ENCODE assay signal across 17 cellular contexts in genomic region chr15:39939487-39940452, GRCh38. TPM values are rescaled to one million over a fixed set of nuclear protein-coding genes. Genes with fewer than 3 reads are reported as not detected.
DNase-seq lines count a peak whose midpoint lies in the region; ATAC-seq lines count a peak whose summit lies in the region.
"Had no signal": no experiment of that assay in that cellular context is flagged by ENCODE, and none has a peak within 500 bp of the region (broad histone marks: within the 10 kb centered on the region; RNA-seq: fewer than 3 reads in every experiment).

No MANE protein-coding gene starts in this region.

- H3K27me3 ChIP-seq in SJSA1 (replicated peaks) (no peaks in the 10 kb centered on the region), right cardiac atrium (ENCODE audit: control insufficient read depth, insufficient read depth) (no peaks in the 10 kb centered on the region)
- H3K27me3 ChIP-seq: esophagus muscularis mucosa had no signal

- WGBS in right cardiac atrium: 55% methylated on average over 6 of the region's 6 CpGs

- H3K27ac ChIP-seq in SJSA1 (0 out of 2 replicates have a peak overlapping the region, but pooled peaks have one; percentile 11), right cardiac atrium (ENCODE audit: low read length) (no peak overlapping the region)
- H3K27ac ChIP-seq: esophagus muscularis mucosa had no signal

- no peaks in the 10 kb centered on the region for H3K9me3 ChIP-seq in SJSA1 (replicated peaks)
- H3K9me3 ChIP-seq in right cardiac atrium (ENCODE audit: control insufficient read depth, low read length): no peaks in the 10 kb centered on the region
- H3K9me3 ChIP-seq: esophagus muscularis mucosa had no signal

- ATAC-seq in HG02938 (IDR thresholded peaks at IDR 0.05; ENCODE audit: unreplicated experiment): peak; percentile 41
- peak; percentile 78 to 82 for ATAC-seq in right cardiac atrium
- no peak for ATAC-seq in GM18870 (IDR thresholded peaks at IDR 0.05; ENCODE audit: unreplicated experiment)
- ATAC-seq in GM21737 (IDR thresholded peaks at IDR 0.05; ENCODE audit: unreplicated experiment): no peak

- H3K4me1 ChIP-seq in SJSA1 (replicated peaks) (peaks cover 35% of the 10 kb centered on the region), right cardiac atrium (ENCODE audit: control insufficient read depth, insufficient read depth, low read length) (no peaks in the 10 kb centered on the region)

- H3K4me3 ChIP-seq in SJSA1 (no peak overlapping the region), right cardiac atrium (ENCODE audit: low read length) (no peak overlapping the region)
- H3K4me3 ChIP-seq: esophagus muscularis mucosa had no signal

- H3K36me3 ChIP-seq in SJSA1: peaks cover 58% of the 10 kb centered on the region

- DNase-seq in G401 (ENCODE audit: low spot score): peak; percentile 8
- no peak for DNase-seq in SJSA1 (ENCODE audit: low read depth in 1 of 2, low spot score in 2 of 2)
- DNase-seq in right cardiac atrium: peak in 2 of 3 donors; percentile 20 to 56
- DNase-seq in middle frontal gyrus (ENCODE audit: extremely low spot score, low spot score): no peak
- no peak for DNase-seq in SKM-1 treated with dmso at 0.1 percent for 144 hours (lab: John Stamatoyannopoulos, UW; ENCODE audit: unreplicated experiment)
- DNase-seq: activated CD4-positive, alpha-beta memory T cell treated with anti-CD3 and anti-CD28 coated beads for 36 hours; activated effector memory CD4-positive, alpha-beta T cell treated with anti-CD3 and anti-CD28 coated beads, Interleukin-2, amount 50 U/mL, for 16 hours; central memory CD4-positive, alpha-beta T cell; DND-41; NCI-H1694 treated with DMSO at 0.1 percent for 48 hours; stimulated activated CD4-positive, alpha-beta T cell treated with anti-CD3 and anti-CD28 coated beads, Interleukin-2, amount 100 ng/mL, for 24 hours; stimulated activated naive CD4-positive, alpha-beta T cell treated with Interleukin-2 at 50 U/mL for 16 hours; T-helper 2 cell had no signal

- intact Hi-C loops in right cardiac atrium (cut with DNase I): loop anchor here in 1 of 4 donors (10.0 kb wide), 1 partner anchor 155 kb away; the partner anchor contains the start of gene FSIP1

- in situ Hi-C loops in G401 (cut with HindIII; ENCODE audit: low sequenced_read_pairs): no loop called here

RNA-seq across cellular contexts. Expression of gene EIF2AK4, which starts 5.9 kb away (rescaled TPM):
- 44.1 and 54.8 TPM in 2 replicates for total RNA-seq in G401 (2014; rRNA removed; shearing (Covaris generic))
- 31.4 and 59.9 TPM in 2 replicates for total RNA-seq in SJSA1 (2014; rRNA removed; shearing (Covaris generic))
- 10 to 100 TPM; 22.3 to 28.3 (median 25.1) TPM for total RNA-seq in right cardiac atrium
- polyA plus RNA-seq in right cardiac atrium: 35.4 TPM

RNA-seq across cellular contexts. Expression of gene GPR176, which starts 19.7 kb away (rescaled TPM):
- 0.98 and 2.0 TPM in 2 replicates for total RNA-seq in G401 (2014; rRNA removed; shearing (Covaris generic))
- 69.5 and 117 TPM in 2 replicates for total RNA-seq in SJSA1 (2014; rRNA removed; shearing (Covaris generic))
- 1 to 10 TPM; 1.4 to 3.9 (median 1.8) TPM for total RNA-seq in right cardiac atrium
- 1.8 TPM for polyA plus RNA-seq in right cardiac atrium

Comparison
In these comparisons a context has a peak if more than half of its experiments do, and no peak if none do; other contexts are left out.
1. DNase-seq: peak in G401 (single experiment) and right cardiac atrium (2 of 3); none in SJSA1 (0 of 2), middle frontal gyrus (single experiment) and SKM-1 treated with dmso at 0.1 percent for 144 hours (single experiment).
2. ATAC-seq: peak in HG02938 (single experiment) and right cardiac atrium (2 of 2); none in GM18870 (single experiment) and GM21737 (single experiment).
3. RNA of gene GPR176, which starts 19.7 kb away (total RNA-seq): 69.5 to 117 TPM in SJSA1; 0.98 to 2.0 TPM in G401 and 1.4 to 3.9 TPM in right cardiac atrium; every median in the first group is over 10 times any median in the second.